In genomic region chr15:85094685-85095084, GRCh38 we compare ENCODE assay signal across 19 cellular contexts.
A peak's percentile ranks its signal among the peaks of the same experiment; 100 is the strongest.
DNase-seq lines count a peak whose midpoint lies in the region; ATAC-seq, FAIRE-seq and TF ChIP-seq lines count a peak whose summit lies in the region.
"Had no signal": no experiment of that assay in that cellular context is flagged by ENCODE, and none has a peak within 500 bp of the region (broad histone marks: within the 10 kb centered on the region; RNA-seq: fewer than 3 reads in every experiment).

No MANE protein-coding gene starts in this region.

- intact Hi-C loops in IMR-90 (cut with micrococcal nuclease): no loop called here
- intact Hi-C loops in natural killer cell (cut with micrococcal nuclease): no loop called here

- peak overlapping the region; percentile 69; the same call in 1 of the 2 replicates for H3K23ac ChIP-seq in IMR-90 (ENCODE audit: low read depth, low read length)

- H3K27me3 ChIP-seq in AG04450 (ENCODE audit: control insufficient read depth, insufficient read depth, low read length): no peaks in the 10 kb centered on the region
- H3K27me3 ChIP-seq in IMR-90 (ENCODE audit: control insufficient read depth, insufficient read depth, low read length): no peaks in the 10 kb centered on the region
- H3K27me3 ChIP-seq in keratinocyte (ENCODE audit: control insufficient read depth, extremely low read depth, insufficient read depth, low read length): no peaks in the 10 kb centered on the region
- H3K27me3 ChIP-seq: uterus had no signal

- dilution Hi-C loops in IMR-90 (cut with HindIII; ENCODE audit: low sequenced_read_pairs, unreplicated experiment): no loop called here
- dilution Hi-C loops in keratinocyte (cut with MboI; ENCODE audit: extremely low pct_ligation_motif_present, low sequenced_read_pairs): no loop called here

- peaks cover 6 to 32% of the 10 kb centered on the region in 2 experiments; a peak in 3 of 4 replicates for H3K79me1 ChIP-seq in IMR-90 (ENCODE audit: low read depth in 1 of 2, low read length in 2 of 2)

- in situ Hi-C loops in IMR-90 (cut with MboI; ENCODE audit: low sequenced_read_pairs): no loop called here

- no peak overlapping the region for H3K27ac ChIP-seq in AG04450 (ENCODE audit: low read depth, low read length)
- no peak overlapping the region for H3K27ac ChIP-seq in IMR-90 (ENCODE audit: insufficient read depth, low read length)
- no peak overlapping the region for H3K27ac ChIP-seq in keratinocyte (ENCODE audit: control insufficient read depth, insufficient read depth, low read length)
- H3K27ac ChIP-seq: HL-60, lower lobe of right lung, uterus, WERI-Rb-1 had no signal

- H3K9me1 ChIP-seq in IMR-90 (ENCODE audit: insufficient read depth, low read length) (peaks cover 27% of the 10 kb centered on the region), keratinocyte (ENCODE audit: control insufficient read depth, extremely low read depth, insufficient read depth, low read length) (no peaks in the 10 kb centered on the region)

- H3K4me2 ChIP-seq in IMR-90 (ENCODE audit: low read depth, low read length) (no peak overlapping the region), keratinocyte (ENCODE audit: control insufficient read depth, extremely low read depth, insufficient read depth, low read depth, low read length) (no peak overlapping the region)

- TF ChIP-seq CTCF in AG04450 (IDR thresholded peaks at IDR 0.05; ENCODE audit: low read depth, low read length): no peak
- TF ChIP-seq CTCF in IMR-90 (conservative IDR thresholded peaks at IDR 0.05; ENCODE audit: low read depth, low read length): no peak
- TF ChIP-seq CTCF in keratinocyte (optimal IDR thresholded peaks at IDR 0.05 in 1 of 3, IDR thresholded peaks at IDR 0.05 in 1 of 3, conservative IDR thresholded peaks at IDR 0.05 in 1 of 3; ENCODE audit: extremely low read depth in 1 of 3, insufficient read depth in 2 of 3, low read length in 3 of 3): no peak
- TF ChIP-seq CTCF in natural killer cell (IDR thresholded peaks at IDR 0.05): no peak

- H3K4me3 Mint-ChIP-seq in natural killer cell: no peak overlapping the region
- H3K4me3 Mint-ChIP-seq: activated CD4-positive, alpha-beta memory T cell treated with anti-CD3 and anti-CD28 coated beads, Interleukin-2, amount 10 ng/mL, durations not matched to agents 7 days and 5 days; naive thymus-derived CD4-positive, alpha-beta T cell had no signal

- H3K27ac Mint-ChIP-seq in natural killer cell: no peak overlapping the region
- H3K27ac Mint-ChIP-seq: activated CD4-positive, alpha-beta memory T cell treated with anti-CD3 and anti-CD28 coated beads, Interleukin-2, amount 10 ng/mL, durations not matched to agents 7 days and 5 days had no signal

- peak overlapping the region; percentile 36; the same call in 1 of the 2 replicates for H2BK120ac ChIP-seq in IMR-90 (ENCODE audit: low read depth, low read length)

- H3K27me3 Mint-ChIP-seq in natural killer cell (ENCODE audit: low read depth in 2 of 2): no peaks in the 10 kb centered on the region
- H3K27me3 Mint-ChIP-seq: activated CD4-positive, alpha-beta memory T cell treated with anti-CD3 and anti-CD28 coated beads, Interleukin-2, amount 10 ng/mL, durations not matched to agents 7 days and 5 days; naive thymus-derived CD4-positive, alpha-beta T cell had no signal

- TF ChIP-seq RAD21 in IMR-90 (IDR thresholded peaks at IDR 0.05; ENCODE audit: low read length): no peak

- peak; percentile 96 for ATAC-seq in IMR-90 (ENCODE audit: low read depth)
- no peak for ATAC-seq in natural killer cell
- ATAC-seq: lower lobe of right lung; naive thymus-derived CD4-positive, alpha-beta T cell had no signal

- no peak overlapping the region for H4K5ac ChIP-seq in IMR-90 (ENCODE audit: low read depth, low read length)

- H3K9me3 ChIP-seq in AG04450 (ENCODE audit: control insufficient read depth, insufficient read depth, low read length): no peaks in the 10 kb centered on the region
- H3K9me3 ChIP-seq in IMR-90 (ENCODE audit: control insufficient read depth, insufficient read depth, low read length): no peaks in the 10 kb centered on the region
- H3K9me3 ChIP-seq in keratinocyte (ENCODE audit: control insufficient read depth, low read depth, low read length): no peaks in the 10 kb centered on the region
- H3K9me3 ChIP-seq: lower lobe of right lung, uterus had no signal

- TF ChIP-seq POLR2A in IMR-90 (IDR thresholded peaks at IDR 0.05; ENCODE audit: low read depth, low read length): no peak

- H3K18ac ChIP-seq in IMR-90 (ENCODE audit: low read depth, low read length): no peak overlapping the region

- H2AFZ ChIP-seq in IMR-90 (replicated peaks; ENCODE audit: low read length, poor library complexity) (peak overlapping the region; percentile 61), keratinocyte (ENCODE audit: control insufficient read depth, low read length) (no peak overlapping the region)

- FAIRE-seq in keratinocyte (lab: Jason Lieb, UNC): peak; percentile 73
- FAIRE-seq: G401.6 had no signal

- no peak overlapping the region; the same call in 1 of the 2 replicates for H2BK20ac ChIP-seq in IMR-90 (ENCODE audit: low read depth, low read length)

- WGBS in IMR-90 (ENCODE audit: extremely low coverage in 2 of 2, insufficient read length in 1 of 2), 2 experiments: 35% methylated on average over 2 of the region's 3 CpGs; no CpG with 5 or more reads in 1 of the 2 experiments

- H3K36me3 Mint-ChIP-seq in natural killer cell: no peaks in the 10 kb centered on the region

- H3K14ac ChIP-seq in IMR-90 (replicated peaks; ENCODE audit: low read depth, low read length): peak overlapping the region; percentile 79; the same call in 1 of the 2 replicates

- H4K91ac ChIP-seq in IMR-90 (ENCODE audit: insufficient read depth, low read depth, low read length): no peak overlapping the region

- no peak overlapping the region for H2BK15ac ChIP-seq in IMR-90 (ENCODE audit: low read depth, low read length)

- POLR2A ChIA-PET in AG04450 (lab: Yijun Ruan, JAX): no interaction called here
- POLR2A ChIA-PET in IMR-90 (lab: Charles Lee; ENCODE audit: unreplicated experiment): no interaction called here

- CTCF ChIA-PET in AG04450 (lab: Charles Lee): no interaction called here
- CTCF ChIA-PET in IMR-90 (lab: Yijun Ruan, JAX): no interaction called here

- peak overlapping the region; percentile 47 for H3K4ac ChIP-seq in IMR-90 (ENCODE audit: low read depth, low read length)

- peak; percentile 16 for DNase-seq in AG04450 (ENCODE audit: low read depth, low spot score)
- peak; percentile 74 for DNase-seq in IMR-90
- peak; percentile 45 for DNase-seq in astrocyte of the hippocampus (ENCODE audit: low read depth, low spot score)
- DNase-seq in keratinocyte (ENCODE audit: low read depth, low spot score): no peak
- DNase-seq in DMS79 treated with DMSO at 0.1 percent for 48 hours (lab: John Stamatoyannopoulos, UW): no peak
- no peak for DNase-seq in natural killer cell
- no peak for DNase-seq in activated effector memory CD4-positive, alpha-beta T cell treated with Interleukin-2 at 50 U/mL for 16 hours
- DNase-seq in SIG-M5 (lab: John Stamatoyannopoulos, UW): no peak
- DNase-seq: activated CD4-positive, alpha-beta memory T cell treated with anti-CD3 and anti-CD28 coated beads, Interleukin-2, amount 10 ng/mL, durations not matched to agents 7 days and 5 days; anterior cingulate cortex; lower lobe of right lung; naive thymus-derived CD4-positive, alpha-beta T cell; NCI-H2029 treated with DMSO at 0.1 percent for 48 hours; NCI-H526; stimulated activated naive CD4-positive, alpha-beta T cell treated with Interleukin-2 at 50 U/mL for 16 hours; uterus; WERI-Rb-1 had no signal

- no peaks in the 10 kb centered on the region for H3K9me3 Mint-ChIP-seq in natural killer cell
- H3K9me3 Mint-ChIP-seq: activated CD4-positive, alpha-beta memory T cell treated with anti-CD3 and anti-CD28 coated beads, Interleukin-2, amount 10 ng/mL, durations not matched to agents 7 days and 5 days; naive thymus-derived CD4-positive, alpha-beta T cell had no signal

- no peaks in the 10 kb centered on the region for H3K4me1 Mint-ChIP-seq in natural killer cell

- H3K4me1 ChIP-seq in IMR-90 (ENCODE audit: control insufficient read depth, insufficient read depth, low read length) (peaks cover 12% of the 10 kb centered on the region), keratinocyte (ENCODE audit: control insufficient read depth, extremely low read depth, insufficient read depth, low read length) (no peaks in the 10 kb centered on the region)
- H3K4me1 ChIP-seq: lower lobe of right lung, uterus had no signal

- no TSS peak for BruUV-seq in IMR-90 (replicated peaks; lab: Mats Ljungman, UMichigan)

- H4K20me1 ChIP-seq in IMR-90 (ENCODE audit: insufficient read depth, low read length) (peaks cover 3% of the 10 kb centered on the region; the same call in 1 of the 2 replicates), keratinocyte (ENCODE audit: control insufficient read depth, extremely low read depth, insufficient read depth, low read length) (no peaks in the 10 kb centered on the region)

- no peaks in the 10 kb centered on the region for H3K79me2 ChIP-seq in keratinocyte (ENCODE audit: control insufficient read depth, insufficient read depth, low read length)

- H2AK5ac ChIP-seq in IMR-90 (ENCODE audit: low read depth, low read length): peak overlapping the region; percentile 67; the same call in 1 of the 2 replicates

- H2BK5ac ChIP-seq in IMR-90 (ENCODE audit: low read depth, low read length, poor library complexity, severe bottlenecking): peak overlapping the region; percentile 55

- H3K56ac ChIP-seq in IMR-90 (ENCODE audit: extremely low read depth, insufficient read depth, low read length): no peak overlapping the region

- H3K36me3 ChIP-seq in IMR-90 (ENCODE audit: control insufficient read depth, insufficient read depth, low read length) (peaks cover 16% of the 10 kb centered on the region), keratinocyte (ENCODE audit: control insufficient read depth in 2 of 2, extremely low read depth in 1 of 2, insufficient read depth in 2 of 2, low read length in 2 of 2) (peaks cover 2 to 4% of the 10 kb centered on the region in 2 experiments)
- H3K36me3 ChIP-seq: uterus had no signal

- no peak overlapping the region for H3K4me3 ChIP-seq in AG04450 (ENCODE audit: low read depth, low read length)
- H3K4me3 ChIP-seq in IMR-90 (ENCODE audit: insufficient read depth, low read depth, low read length): no peak overlapping the region
- no peak overlapping the region for H3K4me3 ChIP-seq in keratinocyte (ENCODE audit: control insufficient read depth in 2 of 3, extremely low read depth in 1 of 3, insufficient read depth in 2 of 3, low read depth in 1 of 3, low read length in 3 of 3)
- H3K4me3 ChIP-seq: lower lobe of right lung, uterus had no signal

- peak overlapping the region; percentile 11 for H2AK9ac ChIP-seq in IMR-90 (replicated peaks; ENCODE audit: low read depth, low read length, poor library complexity)

- H3K9ac ChIP-seq in IMR-90 (ENCODE audit: low read depth, low read length) (no peak overlapping the region), keratinocyte (ENCODE audit: control insufficient read depth, extremely low read depth, insufficient read depth, low read length) (no peak overlapping the region)

- H4K8ac ChIP-seq in IMR-90 (ENCODE audit: low read depth in 2 of 2, low read length in 2 of 2): peak overlapping the region in 1 of 2 experiments; percentile 62; a peak in 2 of 4 replicates

TF ChIP-seq in IMR-90, 13 proteins besides CTCF, POLR2A, EP300 and RAD21 (continues in another document):
- peak; percentile 35; the same call in 1 of the 2 replicates for TF ChIP-seq FOS (IDR thresholded peaks at IDR 0.05; ENCODE audit: low read depth, low read length)
- TF ChIP-seq MAFK (IDR thresholded peaks at IDR 0.05; ENCODE audit: low read depth, low read length): peak; percentile 93

Comparison
In these comparisons a context has a peak if more than half of its experiments do, and no peak if none do; other contexts are left out.
1. DNase-seq: peak in AG04450 (single experiment), IMR-90 (single experiment) and astrocyte of the hippocampus (single experiment); none in keratinocyte (single experiment), DMS79 treated with DMSO at 0.1 percent for 48 hours (single experiment), natural killer cell (single experiment), activated effector memory CD4-positive, alpha-beta T cell treated with Interleukin-2 at 50 U/mL for 16 hours (single experiment) and SIG-M5 (single experiment).